1 cellular context compared by ENCODE assay signal in the genomic region with DNA sequence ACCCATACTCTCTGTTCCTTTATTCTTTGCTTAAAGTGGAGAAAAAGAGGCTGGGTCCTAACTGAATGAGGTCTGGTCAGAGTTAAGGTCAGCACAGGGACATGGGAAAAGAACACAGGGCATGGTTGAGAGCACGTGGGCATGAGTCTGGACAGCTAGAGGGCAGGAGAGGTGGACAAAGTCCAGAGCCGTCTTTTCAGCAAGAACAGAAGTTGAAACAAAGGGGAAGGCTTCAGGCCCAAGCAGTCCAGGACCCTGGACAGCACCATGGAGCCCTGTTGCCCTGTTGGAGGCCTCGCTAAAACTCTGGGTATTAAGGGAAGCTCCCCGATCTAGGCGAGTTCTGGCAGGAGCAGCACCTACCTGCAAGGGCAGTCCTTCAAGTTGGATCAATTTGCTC.
TF ChIP-seq lines count a peak whose summit lies in the region.

No MANE protein-coding gene starts in this region.

TF ChIP-seq in K562, 482 proteins besides CTCF, POLR2A, EP300 and RAD21 (continued from another document):
- TF ChIP-seq, protein P1, sequence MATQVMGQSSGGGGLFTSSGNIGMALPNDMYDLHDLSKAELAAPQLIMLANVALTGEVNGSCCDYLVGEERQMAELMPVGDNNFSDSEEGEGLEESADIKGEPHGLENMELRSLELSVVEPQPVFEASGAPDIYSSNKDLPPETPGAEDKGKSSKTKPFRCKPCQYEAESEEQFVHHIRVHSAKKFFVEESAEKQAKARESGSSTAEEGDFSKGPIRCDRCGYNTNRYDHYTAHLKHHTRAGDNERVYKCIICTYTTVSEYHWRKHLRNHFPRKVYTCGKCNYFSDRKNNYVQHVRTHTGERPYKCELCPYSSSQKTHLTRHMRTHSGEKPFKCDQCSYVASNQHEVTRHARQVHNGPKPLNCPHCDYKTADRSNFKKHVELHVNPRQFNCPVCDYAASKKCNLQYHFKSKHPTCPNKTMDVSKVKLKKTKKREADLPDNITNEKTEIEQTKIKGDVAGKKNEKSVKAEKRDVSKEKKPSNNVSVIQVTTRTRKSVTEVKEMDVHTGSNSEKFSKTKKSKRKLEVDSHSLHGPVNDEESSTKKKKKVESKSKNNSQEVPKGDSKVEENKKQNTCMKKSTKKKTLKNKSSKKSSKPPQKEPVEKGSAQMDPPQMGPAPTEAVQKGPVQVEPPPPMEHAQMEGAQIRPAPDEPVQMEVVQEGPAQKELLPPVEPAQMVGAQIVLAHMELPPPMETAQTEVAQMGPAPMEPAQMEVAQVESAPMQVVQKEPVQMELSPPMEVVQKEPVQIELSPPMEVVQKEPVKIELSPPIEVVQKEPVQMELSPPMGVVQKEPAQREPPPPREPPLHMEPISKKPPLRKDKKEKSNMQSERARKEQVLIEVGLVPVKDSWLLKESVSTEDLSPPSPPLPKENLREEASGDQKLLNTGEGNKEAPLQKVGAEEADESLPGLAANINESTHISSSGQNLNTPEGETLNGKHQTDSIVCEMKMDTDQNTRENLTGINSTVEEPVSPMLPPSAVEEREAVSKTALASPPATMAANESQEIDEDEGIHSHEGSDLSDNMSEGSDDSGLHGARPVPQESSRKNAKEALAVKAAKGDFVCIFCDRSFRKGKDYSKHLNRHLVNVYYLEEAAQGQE (CRISPR knock-in tag; IDR thresholded peaks at IDR 0.05; ENCODE audit: low read depth), result peak; percentile 74
- TF ChIP-seq MIER1 (IDR thresholded peaks at IDR 0.05; ENCODE audit: low read depth) (peak; percentile 85), PRMT5 (CRISPR knock-in tag; IDR thresholded peaks at IDR 0.05) (peak; percentile 77; the same call in 1 of the 2 replicates), CC2D1A (IDR thresholded peaks at IDR 0.05) (no peak), EHMT2 (IDR thresholded peaks at IDR 0.05) (peak; percentile 95), ETV6 (IDR thresholded peaks at IDR 0.05; ENCODE audit: borderline replicate concordance in 1 of 2, low read depth in 2 of 2, low read length in 1 of 2) (no peak), ETV6 (CRISPR knock-in tag; IDR thresholded peaks at IDR 0.05; ENCODE audit: borderline replicate concordance) (no peak)
- TF ChIP-seq, protein P2, sequence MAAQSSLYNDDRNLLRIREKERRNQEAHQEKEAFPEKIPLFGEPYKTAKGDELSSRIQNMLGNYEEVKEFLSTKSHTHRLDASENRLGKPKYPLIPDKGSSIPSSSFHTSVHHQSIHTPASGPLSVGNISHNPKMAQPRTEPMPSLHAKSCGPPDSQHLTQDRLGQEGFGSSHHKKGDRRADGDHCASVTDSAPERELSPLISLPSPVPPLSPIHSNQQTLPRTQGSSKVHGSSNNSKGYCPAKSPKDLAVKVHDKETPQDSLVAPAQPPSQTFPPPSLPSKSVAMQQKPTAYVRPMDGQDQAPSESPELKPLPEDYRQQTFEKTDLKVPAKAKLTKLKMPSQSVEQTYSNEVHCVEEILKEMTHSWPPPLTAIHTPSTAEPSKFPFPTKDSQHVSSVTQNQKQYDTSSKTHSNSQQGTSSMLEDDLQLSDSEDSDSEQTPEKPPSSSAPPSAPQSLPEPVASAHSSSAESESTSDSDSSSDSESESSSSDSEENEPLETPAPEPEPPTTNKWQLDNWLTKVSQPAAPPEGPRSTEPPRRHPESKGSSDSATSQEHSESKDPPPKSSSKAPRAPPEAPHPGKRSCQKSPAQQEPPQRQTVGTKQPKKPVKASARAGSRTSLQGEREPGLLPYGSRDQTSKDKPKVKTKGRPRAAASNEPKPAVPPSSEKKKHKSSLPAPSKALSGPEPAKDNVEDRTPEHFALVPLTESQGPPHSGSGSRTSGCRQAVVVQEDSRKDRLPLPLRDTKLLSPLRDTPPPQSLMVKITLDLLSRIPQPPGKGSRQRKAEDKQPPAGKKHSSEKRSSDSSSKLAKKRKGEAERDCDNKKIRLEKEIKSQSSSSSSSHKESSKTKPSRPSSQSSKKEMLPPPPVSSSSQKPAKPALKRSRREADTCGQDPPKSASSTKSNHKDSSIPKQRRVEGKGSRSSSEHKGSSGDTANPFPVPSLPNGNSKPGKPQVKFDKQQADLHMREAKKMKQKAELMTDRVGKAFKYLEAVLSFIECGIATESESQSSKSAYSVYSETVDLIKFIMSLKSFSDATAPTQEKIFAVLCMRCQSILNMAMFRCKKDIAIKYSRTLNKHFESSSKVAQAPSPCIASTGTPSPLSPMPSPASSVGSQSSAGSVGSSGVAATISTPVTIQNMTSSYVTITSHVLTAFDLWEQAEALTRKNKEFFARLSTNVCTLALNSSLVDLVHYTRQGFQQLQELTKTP (IDR thresholded peaks at IDR 0.05; ENCODE audit: low read depth in 1 of 2, partially characterized antibody in 2 of 2), result peak in 1 of 2 experiments; percentile 41
